ENCODE assay signal across 1 cellular context in genomic region chr19:51473009-51473707, GRCh38.
TF ChIP-seq lines count a peak whose summit lies in the region.

No MANE protein-coding gene starts in this region.

TF ChIP-seq in HepG2, 621 proteins besides CTCF, POLR2A, EP300 and RAD21:
- TF ChIP-seq ZNF501 (CRISPR knock-in tag; IDR thresholded peaks at IDR 0.05) (no peak), ZNF597 (CRISPR knock-in tag; IDR thresholded peaks at IDR 0.05) (no peak), MIER2 (CRISPR knock-in tag; IDR thresholded peaks at IDR 0.05) (peak; percentile 57; the same call in 1 of the 2 replicates), ZGPAT (CRISPR knock-in tag; IDR thresholded peaks at IDR 0.05) (no peak), NFYB (CRISPR knock-in tag; IDR thresholded peaks at IDR 0.05) (no peak), ZNF816 (CRISPR knock-in tag; IDR thresholded peaks at IDR 0.05; ENCODE audit: borderline replicate concordance) (no peak), ZNF724P (CRISPR knock-in tag; IDR thresholded peaks at IDR 0.05; ENCODE audit: borderline replicate concordance) (no peak), ZNF891 (CRISPR knock-in tag; IDR thresholded peaks at IDR 0.05) (no peak), PBX3 (CRISPR knock-in tag; IDR thresholded peaks at IDR 0.05; ENCODE audit: borderline replicate concordance) (no peak), SMC3 (IDR thresholded peaks at IDR 0.05; ENCODE audit: low read length) (peak; percentile 88), KAT2B (IDR thresholded peaks at IDR 0.05; ENCODE audit: borderline replicate concordance, low read depth, low read length) (no peak), NONO (IDR thresholded peaks at IDR 0.05) (no peak), NONO (CRISPR knock-in tag; conservative IDR thresholded peaks at IDR 0.05) (no peak), ZBTB33 (CRISPR knock-in tag; IDR thresholded peaks at IDR 0.05) (peak; percentile 52; the same call in 1 of the 2 replicates), ZNF275 (CRISPR knock-in tag; IDR thresholded peaks at IDR 0.05; ENCODE audit: borderline replicate concordance) (no peak), ZNF253 (CRISPR knock-in tag; IDR thresholded peaks at IDR 0.05; ENCODE audit: borderline replicate concordance) (no peak), TOPORS (CRISPR knock-in tag; IDR thresholded peaks at IDR 0.05) (no peak), ERF (CRISPR knock-in tag; IDR thresholded peaks at IDR 0.05) (no peak), STAG1 (CRISPR knock-in tag; IDR thresholded peaks at IDR 0.05) (peak; percentile 81), ATF6 (CRISPR knock-in tag; conservative IDR thresholded peaks at IDR 0.05) (no peak), KMT2A (CRISPR knock-in tag; IDR thresholded peaks at IDR 0.05) (no peak), ZNF513 (CRISPR knock-in tag; conservative IDR thresholded peaks at IDR 0.05) (no peak), BCL6 (CRISPR knock-in tag; IDR thresholded peaks at IDR 0.05) (no peak), SPEN (CRISPR knock-in tag; IDR thresholded peaks at IDR 0.05; ENCODE audit: low read depth) (no peak), ZNF614 (CRISPR knock-in tag; IDR thresholded peaks at IDR 0.05; ENCODE audit: borderline replicate concordance) (no peak), NAIF1 (CRISPR knock-in tag; IDR thresholded peaks at IDR 0.05; ENCODE audit: borderline replicate concordance) (no peak)
TF ChIP-seq in HepG2: peak in this region for 4.
